ENCODE assay signal across 15 cellular contexts in the genomic region with DNA sequence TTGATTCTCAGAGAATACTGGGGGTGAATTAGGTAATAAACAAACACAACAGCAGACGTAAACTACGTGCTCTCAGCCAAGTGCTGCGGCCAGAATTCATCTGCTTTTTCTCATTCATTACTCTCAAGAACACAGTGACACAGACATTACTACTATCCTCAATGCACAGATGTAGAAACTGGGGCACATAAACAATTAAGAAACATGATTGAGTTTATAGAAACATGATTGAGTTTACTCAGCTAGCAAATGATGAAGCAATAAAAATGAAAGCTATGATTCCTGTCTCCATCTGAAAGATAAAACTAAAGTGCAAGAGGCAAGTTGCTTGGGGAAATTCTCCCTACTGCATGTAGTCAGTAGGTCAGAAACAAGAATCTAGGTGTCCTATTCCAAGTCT.
A peak's percentile ranks its signal among the peaks of the same experiment; 100 is the strongest.
DNase-seq lines count a peak whose midpoint lies in the region; ATAC-seq and TF ChIP-seq lines count a peak whose summit lies in the region.
"Had no signal": no experiment of that assay in that cellular context is flagged by ENCODE, and none has a peak within 500 bp of the region (broad histone marks: within the 10 kb centered on the region; RNA-seq: fewer than 3 reads in every experiment).

No MANE protein-coding gene starts in this region.

- 41 to 50% methylated on average over 3 of the region's 3 CpGs for WGBS in GM23248 (ENCODE audit: low coverage in 1 of 2, low lambda C conversion rate in 2 of 2, missing lambda C conversion rate in 2 of 2), 2 experiments

- no peaks in the 10 kb centered on the region for H4K20me1 ChIP-seq in GM23248 (ENCODE audit: insufficient read depth)

- H3K9me3 ChIP-seq in GM23248 (ENCODE audit: low read depth) (peaks cover 9% of the 10 kb centered on the region), adipocyte (ENCODE audit: control insufficient read depth, low read length) (peaks cover 15% of the 10 kb centered on the region)
- H3K9me3 ChIP-seq: A549, Caco-2 had no signal

- in situ Hi-C loops in GM23248 (cut with MboI) = no loop called here

- no peak overlapping the region for H3K9ac ChIP-seq in GM23248
- H3K9ac ChIP-seq in adipocyte (ENCODE audit: low read length) = no peak overlapping the region

- no peaks in the 10 kb centered on the region for H3K36me3 ChIP-seq in GM23248 (ENCODE audit: low read depth)
- H3K36me3 ChIP-seq in adipocyte (ENCODE audit: control insufficient read depth, insufficient read depth, low read length, severe bottlenecking) = no peaks in the 10 kb centered on the region

- H3K27me3 ChIP-seq in GM23248 (replicated peaks; ENCODE audit: insufficient read depth) (no peaks in the 10 kb centered on the region), adipocyte (replicated peaks; ENCODE audit: control insufficient read depth, insufficient read depth, low read length) (no peaks in the 10 kb centered on the region)

- ATAC-seq in HG03432 (IDR thresholded peaks at IDR 0.05; ENCODE audit: unreplicated experiment) = no peak
- ATAC-seq: A549 had no signal

- H3K4me3 ChIP-seq in GM23248 (no peak overlapping the region), adipocyte (ENCODE audit: low read length) (no peak overlapping the region), fibroblast of villous mesenchyme (ENCODE audit: low read depth, low read length) (no peak overlapping the region)
- H3K4me3 ChIP-seq: A549 had no signal

- DNase-seq in GM23248 = no peak
- DNase-seq in adipocyte (ENCODE audit: low read depth) = peak; percentile 7
- DNase-seq in fibroblast of gingiva (ENCODE audit: low read depth) = peak; percentile 3
- peak; percentile 72 for DNase-seq in fibroblast of villous mesenchyme (ENCODE audit: low read depth)
- DNase-seq in central memory CD4-positive, alpha-beta T cell = no peak
- no peak for DNase-seq in stimulated activated CD4-positive, alpha-beta T cell treated with anti-CD3 and anti-CD28 coated beads, Interleukin-4, amount 100 ng/mL, for 1 hour
- DNase-seq in NCI-H446 treated with DMSO at 0.1 percent for 48 hours (lab: John Stamatoyannopoulos, UW) = no peak
- DNase-seq: AML-193; Caco-2; CD4-positive, alpha-beta T cell; H9 had no signal

- no peaks in the 10 kb centered on the region for H3F3A ChIP-seq in GM23248 (ENCODE audit: insufficient read depth)

- H3K27ac ChIP-seq in GM23248 = no peak overlapping the region
- H3K27ac ChIP-seq: 22Rv1, A549, C4-2B had no signal

- H3K9me2 ChIP-seq in GM23248 (ENCODE audit: insufficient read depth) = no peaks in the 10 kb centered on the region; the same call in 1 of the 2 replicates

- no peaks in the 10 kb centered on the region for H3K4me1 ChIP-seq in GM23248 (ENCODE audit: insufficient read depth)
- H3K4me1 ChIP-seq in adipocyte (ENCODE audit: control insufficient read depth, insufficient read depth, low read length) = no peaks in the 10 kb centered on the region
- H3K4me1 ChIP-seq: A549, Caco-2 had no signal

- H3K79me2 ChIP-seq in GM23248 (ENCODE audit: insufficient read depth) = no peaks in the 10 kb centered on the region

- no peak for TF ChIP-seq CTCF in fibroblast of villous mesenchyme (IDR thresholded peaks at IDR 0.05; ENCODE audit: insufficient read depth, low read depth, low read length)

- peak overlapping the region; percentile 26; the same call in 1 of the 2 replicates for H2AFZ ChIP-seq in GM23248

- H3K4me2 ChIP-seq in GM23248 (ENCODE audit: unreplicated experiment) = no peak overlapping the region
- H3K4me2 ChIP-seq: A549 had no signal

Comparison
In these comparisons a context has a peak if more than half of its experiments do, and no peak if none do; other contexts are left out.
1. DNase-seq: peak in adipocyte (single experiment), fibroblast of gingiva (single experiment) and fibroblast of villous mesenchyme (single experiment); none in GM23248 (single experiment), central memory CD4-positive, alpha-beta T cell (single experiment), stimulated activated CD4-positive, alpha-beta T cell treated with anti-CD3 and anti-CD28 coated beads, Interleukin-4, amount 100 ng/mL, for 1 hour (single experiment) and NCI-H446 treated with DMSO at 0.1 percent for 48 hours (single experiment).